8 cellular contexts compared by ENCODE assay signal in genomic region chr5:172123269-172123692, GRCh38.
DNase-seq lines count a peak whose midpoint lies in the region; ATAC-seq and TF ChIP-seq lines count a peak whose summit lies in the region.

No MANE protein-coding gene starts in this region.

- peak; percentile 24 for DNase-seq in NCI-H1092 treated with DMSO at 0.1 percent for 48 hours (lab: John Stamatoyannopoulos, UW)
- DNase-seq in central memory CD8-positive, alpha-beta T cell (ENCODE audit: low spot score in 2 of 2), result no peak
- peak in 1 of 2 donors; percentile 72 for DNase-seq in left lung
- DNase-seq in KBM-7, result no peak
- DNase-seq in NCI-H187 (lab: John Stamatoyannopoulos, UW), result no peak
- DNase-seq in stimulated activated naive CD4-positive, alpha-beta T cell treated with Interleukin-2 at 50 U/mL for 16 hours (lab: John Stamatoyannopoulos, UW), result no peak

- H3K9me3 Mint-ChIP-seq in central memory CD8-positive, alpha-beta T cell, result no peaks in the 10 kb centered on the region

- in situ Hi-C loops in KBM-7 (cut with MboI; ENCODE audit: low pct_unique_long_range_greater_than_20kb, low sequenced_read_pairs), result no loop called here

- no peaks in the 10 kb centered on the region for H3K27me3 Mint-ChIP-seq in central memory CD8-positive, alpha-beta T cell

- H4K20me1 ChIP-seq in BLaER1 treated with 17β-estradiol and CSF1 and Interleukin-3, amounts not matched to agents 10 nM and 100 nM, result peaks cover 13 to 89% (median 30%) of the 10 kb centered on the region in 11 experiments; a peak in 17 of 22 replicates

- no peak overlapping the region for H3K4me3 Mint-ChIP-seq in central memory CD8-positive, alpha-beta T cell

- no peak for TF ChIP-seq CTCF in left lung (IDR thresholded peaks at IDR 0.05)

- H3K4me1 Mint-ChIP-seq in central memory CD8-positive, alpha-beta T cell, result peaks cover 63% of the 10 kb centered on the region

- peaks cover 42% of the 10 kb centered on the region for H3K36me3 Mint-ChIP-seq in central memory CD8-positive, alpha-beta T cell (ENCODE audit: insufficient read depth)

- no peak overlapping the region for H3K4me3 ChIP-seq in BLaER1 treated with 17β-estradiol and CSF1 and Interleukin-3, amounts not matched to agents 10 nM and 100 nM
- H3K4me3 ChIP-seq in left lung, result no peak overlapping the region

- H3K36me3 ChIP-seq in BLaER1 treated with 17β-estradiol and CSF1 and Interleukin-3, amounts not matched to agents 10 nM and 100 nM, result peaks cover 83 to 99% (median 86%) of the 10 kb centered on the region in 11 experiments
- peaks cover 0 to 36% of the 10 kb centered on the region in 2 donors for H3K36me3 ChIP-seq in left lung

- TF ChIP-seq POLR2A in GM18505 (IDR thresholded peaks at IDR 0.05; ENCODE audit: borderline replicate concordance, extremely low read depth, insufficient read depth, insufficient read length), result no peak

- peak overlapping the region; percentile 39 for H3K27ac Mint-ChIP-seq in central memory CD8-positive, alpha-beta T cell (ENCODE audit: low read depth)

- no peak for ATAC-seq in central memory CD8-positive, alpha-beta T cell (replicated peaks; ENCODE audit: extremely low read depth, poor library complexity, severe bottlenecking)
- ATAC-seq in left lung, result peak; percentile 77
- ATAC-seq in GM18505 (IDR thresholded peaks at IDR 0.05; ENCODE audit: unreplicated experiment), result no peak

- intact Hi-C loops in left lung (cut with DNase I), result no loop called here

- H3K27ac ChIP-seq in BLaER1 treated with 17β-estradiol and CSF1 and Interleukin-3, amounts not matched to agents 10 nM and 100 nM, result peak overlapping the region in 7 of 11 experiments; percentile 2 to 54 (median 29); a peak in 7 of 22 replicates
- H3K27ac ChIP-seq in left lung, result no peak overlapping the region

- peaks cover 35 to 86% (median 39%) of the 10 kb centered on the region in 10 experiments for H3K4me1 ChIP-seq in BLaER1 treated with 17β-estradiol and CSF1 and Interleukin-3, amounts not matched to agents 10 nM and 100 nM
- H3K4me1 ChIP-seq in left lung, result peaks cover 3 to 36% of the 10 kb centered on the region in 2 donors

- peak overlapping the region; percentile 18 to 76 (median 54) for H3K4me2 ChIP-seq in BLaER1 treated with 17β-estradiol and CSF1 and Interleukin-3, amounts not matched to agents 10 nM and 100 nM

- H3K9me3 ChIP-seq in BLaER1 treated with 17β-estradiol and CSF1 and Interleukin-3, amounts not matched to agents 10 nM and 100 nM (replicated peaks in 1 of 11), result peaks cover 0 to 46% (median 42%) of the 10 kb centered on the region in 11 experiments; a peak in 18 of 22 replicates
- H3K9me3 ChIP-seq in left lung, result no peaks in the 10 kb centered on the region

- no peaks in the 10 kb centered on the region for H3K27me3 ChIP-seq in BLaER1 treated with 17β-estradiol and CSF1 and Interleukin-3, amounts not matched to agents 10 nM and 100 nM
- no peaks in the 10 kb centered on the region for H3K27me3 ChIP-seq in left lung

- H3K9ac ChIP-seq in BLaER1 treated with 17β-estradiol and CSF1 and Interleukin-3, amounts not matched to agents 10 nM and 100 nM, result no peak overlapping the region

Comparison
In these comparisons a context has a peak if more than half of its experiments do, and no peak if none do; other contexts are left out.
1. H3K27ac ChIP-seq: peak in BLaER1 treated with 17β-estradiol and CSF1 and Interleukin-3, amounts not matched to agents 10 nM and 100 nM (7 of 11); none in left lung (0 of 2).